8 cellular contexts compared by ENCODE assay signal in genomic region chr10:100670828-100671479, GRCh38.
DNase-seq lines count a peak whose midpoint lies in the region; ATAC-seq and TF ChIP-seq lines count a peak whose summit lies in the region.

No MANE protein-coding gene starts in this region.

- no peak overlapping the region for H3K27ac Mint-ChIP-seq in activated CD4-positive, alpha-beta T cell treated with anti-CD3 and anti-CD28 coated beads, Interleukin-2, amount 10 ng/mL, durations not matched to agents 7 days and 5 days
- no peak overlapping the region for H3K27ac Mint-ChIP-seq in neural crest cell (ENCODE audit: unreplicated experiment)

- POLR2A ChIA-PET in activated CD4-positive, alpha-beta T cell treated with anti-CD3 and anti-CD28 coated beads, Interleukin-2, amount 10 ng/mL, durations not matched to agents 7 days and 5 days (lab: Charles Lee): no interaction called here

- no peaks in the 10 kb centered on the region for H3K36me3 Mint-ChIP-seq in activated CD4-positive, alpha-beta T cell treated with anti-CD3 and anti-CD28 coated beads, Interleukin-2, amount 10 ng/mL, durations not matched to agents 7 days and 5 days (ENCODE audit: low read depth)
- H3K36me3 Mint-ChIP-seq in neural crest cell (ENCODE audit: low read depth): no peaks in the 10 kb centered on the region

- DNase-seq in AG20443 (ENCODE audit: low spot score): peak; percentile 82
- no peak for DNase-seq in HFF-Myc (ENCODE audit: extremely low read depth, low read depth)
- DNase-seq in activated CD4-positive, alpha-beta T cell treated with anti-CD3 and anti-CD28 coated beads, Interleukin-2, amount 10 ng/mL, durations not matched to agents 7 days and 5 days: peak; percentile 61
- peak; percentile 41 for DNase-seq in effector CD4-positive, alpha-beta T cell
- peak; percentile 57 for DNase-seq in neural crest cell (ENCODE audit: low read depth, low spot score)
- no peak for DNase-seq in Ammon's horn (ENCODE audit: low spot score)

- TF ChIP-seq CTCF in HFF-Myc (IDR thresholded peaks at IDR 0.05; ENCODE audit: low read depth, low read length, missing control alignments) (peak; percentile 45), neural crest cell (conservative IDR thresholded peaks at IDR 0.05) (peak; percentile 84)

- CTCF ChIA-PET in activated CD4-positive, alpha-beta T cell treated with anti-CD3 and anti-CD28 coated beads, Interleukin-2, amount 10 ng/mL, durations not matched to agents 7 days and 5 days (lab: Charles Lee): interaction anchor here (0.9 to 2.6 kb wide), 2 partner anchors 73 to 218 kb away, joined by 3 to 8 read pairs; no protein-coding TSS in a partner anchor

- peaks cover 63% of the 10 kb centered on the region for H3K27me3 Mint-ChIP-seq in activated CD4-positive, alpha-beta T cell treated with anti-CD3 and anti-CD28 coated beads, Interleukin-2, amount 10 ng/mL, durations not matched to agents 7 days and 5 days
- peaks cover 94% of the 10 kb centered on the region for H3K27me3 Mint-ChIP-seq in neural crest cell (ENCODE audit: low read depth)

- peaks cover 5% of the 10 kb centered on the region for H3K4me1 Mint-ChIP-seq in activated CD4-positive, alpha-beta T cell treated with anti-CD3 and anti-CD28 coated beads, Interleukin-2, amount 10 ng/mL, durations not matched to agents 7 days and 5 days
- no peaks in the 10 kb centered on the region for H3K4me1 Mint-ChIP-seq in neural crest cell

- no peak overlapping the region for H3K4me3 ChIP-seq in HFF-Myc (replicated peaks; ENCODE audit: low read depth, low read length)

- no peak for ATAC-seq in HG02840 (IDR thresholded peaks at IDR 0.05; ENCODE audit: low FRiP score, unreplicated experiment)
- ATAC-seq in HG02884 (IDR thresholded peaks at IDR 0.05; ENCODE audit: unreplicated experiment): no peak

- H3K4me3 Mint-ChIP-seq in activated CD4-positive, alpha-beta T cell treated with anti-CD3 and anti-CD28 coated beads, Interleukin-2, amount 10 ng/mL, durations not matched to agents 7 days and 5 days: no peak overlapping the region
- H3K4me3 Mint-ChIP-seq in neural crest cell: no peak overlapping the region

- no peaks in the 10 kb centered on the region for H3K9me3 Mint-ChIP-seq in activated CD4-positive, alpha-beta T cell treated with anti-CD3 and anti-CD28 coated beads, Interleukin-2, amount 10 ng/mL, durations not matched to agents 7 days and 5 days
- no peaks in the 10 kb centered on the region for H3K9me3 Mint-ChIP-seq in neural crest cell

Comparison
In these comparisons a context has a peak if more than half of its experiments do, and no peak if none do; other contexts are left out.
1. DNase-seq: peak in AG20443 (single experiment), activated CD4-positive, alpha-beta T cell treated with anti-CD3 and anti-CD28 coated beads, Interleukin-2, amount 10 ng/mL, durations not matched to agents 7 days and 5 days (single experiment), effector CD4-positive, alpha-beta T cell (single experiment) and neural crest cell (single experiment); none in HFF-Myc (single experiment) and Ammon's horn (single experiment).